ENCODE assay signal across 1 cellular context in the genomic region with DNA sequence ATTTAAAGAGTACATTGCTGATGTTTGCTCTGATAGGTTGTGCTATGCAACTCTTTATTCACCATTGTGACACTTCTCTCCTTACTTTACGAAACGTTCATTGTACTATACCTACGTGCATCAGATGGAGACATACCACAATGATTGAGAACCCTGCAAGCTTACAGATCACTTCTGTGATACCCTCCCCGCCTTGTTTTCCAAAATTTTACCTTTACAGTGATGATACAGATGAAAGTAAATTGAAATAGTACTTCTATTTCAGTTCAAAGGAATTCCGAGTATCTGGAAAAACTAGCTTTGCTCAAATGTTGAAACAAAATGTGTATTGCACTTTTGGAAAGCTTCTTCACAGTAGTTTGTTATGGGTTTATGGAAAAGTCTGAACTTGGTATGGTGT.
TF ChIP-seq lines count a peak whose summit lies in the region.

No MANE protein-coding gene starts in this region.

TF ChIP-seq in IMR-90, 13 proteins besides CTCF, POLR2A, EP300 and RAD21 (continued from another document):
- TF ChIP-seq, protein P1, sequence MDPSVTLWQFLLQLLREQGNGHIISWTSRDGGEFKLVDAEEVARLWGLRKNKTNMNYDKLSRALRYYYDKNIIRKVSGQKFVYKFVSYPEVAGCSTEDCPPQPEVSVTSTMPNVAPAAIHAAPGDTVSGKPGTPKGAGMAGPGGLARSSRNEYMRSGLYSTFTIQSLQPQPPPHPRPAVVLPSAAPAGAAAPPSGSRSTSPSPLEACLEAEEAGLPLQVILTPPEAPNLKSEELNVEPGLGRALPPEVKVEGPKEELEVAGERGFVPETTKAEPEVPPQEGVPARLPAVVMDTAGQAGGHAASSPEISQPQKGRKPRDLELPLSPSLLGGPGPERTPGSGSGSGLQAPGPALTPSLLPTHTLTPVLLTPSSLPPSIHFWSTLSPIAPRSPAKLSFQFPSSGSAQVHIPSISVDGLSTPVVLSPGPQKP (IDR thresholded peaks at IDR 0.05; ENCODE audit: borderline replicate concordance, low read depth, low read length) = no peak
- TF ChIP-seq MAFK (IDR thresholded peaks at IDR 0.05; ENCODE audit: low read depth, low read length) = no peak
- no peak for TF ChIP-seq CHD1 (IDR thresholded peaks at IDR 0.05; ENCODE audit: low read depth, low read length)
- no peak for TF ChIP-seq FOS (IDR thresholded peaks at IDR 0.05; ENCODE audit: low read depth, low read length)
- TF ChIP-seq, protein P2, sequence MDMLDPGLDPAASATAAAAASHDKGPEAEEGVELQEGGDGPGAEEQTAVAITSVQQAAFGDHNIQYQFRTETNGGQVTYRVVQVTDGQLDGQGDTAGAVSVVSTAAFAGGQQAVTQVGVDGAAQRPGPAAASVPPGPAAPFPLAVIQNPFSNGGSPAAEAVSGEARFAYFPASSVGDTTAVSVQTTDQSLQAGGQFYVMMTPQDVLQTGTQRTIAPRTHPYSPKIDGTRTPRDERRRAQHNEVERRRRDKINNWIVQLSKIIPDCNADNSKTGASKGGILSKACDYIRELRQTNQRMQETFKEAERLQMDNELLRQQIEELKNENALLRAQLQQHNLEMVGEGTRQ (IDR thresholded peaks at IDR 0.05; ENCODE audit: low read depth, low read length) = no peak
